ENCODE assay signal across 8 cellular contexts in genomic region chr1:231686384-231686783, GRCh38.
"Had no signal": no experiment of that assay in that cellular context is flagged by ENCODE, and none has a peak within 500 bp of the region (broad histone marks: within the 10 kb centered on the region; RNA-seq: fewer than 3 reads in every experiment).

No MANE protein-coding gene starts in this region.

- H3K4me2 ChIP-seq: GM23338 had no signal

- DNase-seq: H9, IMR-90, KBM-7 had no signal

- H2AFZ ChIP-seq: GM23338 had no signal

- H3K4me3 ChIP-seq: GM23338 had no signal

- FAIRE-seq: H1, H54, HTR-8/SVneo had no signal

- ATAC-seq: GM23338, HCT116 had no signal
